ENCODE assay signal across 9 cellular contexts in genomic region chr9:97502222-97502983, GRCh38. TPM values are rescaled to one million over a fixed set of nuclear protein-coding genes. Genes with fewer than 3 reads are reported as not detected.
DNase-seq lines count a peak whose midpoint lies in the region; ATAC-seq and TF ChIP-seq lines count a peak whose summit lies in the region.
"Had no signal": no experiment of that assay in that cellular context is flagged by ENCODE, and none has a peak within 500 bp of the region (broad histone marks: within the 10 kb centered on the region; RNA-seq: fewer than 3 reads in every experiment).

No MANE protein-coding gene starts in this region.

- CTCF ChIA-PET in WTC11 (lab: Charles Lee) = interaction anchor here (0.7 to 5.5 kb wide), 20 partner anchors 8 to 646 kb away, joined by 3 to 77 read pairs (median 6); partner anchors contain the start of gene TDRD7

- peaks cover 34% of the 10 kb centered on the region for H3K27me3 Mint-ChIP-seq in WTC11 (ENCODE audit: low read depth)
- H3K27me3 Mint-ChIP-seq in osteocyte (ENCODE audit: unreplicated experiment) = peaks cover 52% of the 10 kb centered on the region

- H3K4me3 Mint-ChIP-seq in WTC11 (peak overlapping the region; percentile 77), osteocyte (ENCODE audit: unreplicated experiment) (peak overlapping the region; percentile 61)

- peaks cover 0 to 70% (median 22%) of the 10 kb centered on the region in 3 donors for H3K4me1 ChIP-seq in gastroesophageal sphincter

- H3K4me1 Mint-ChIP-seq in WTC11 = peaks cover 21% of the 10 kb centered on the region
- peaks cover 14% of the 10 kb centered on the region for H3K4me1 Mint-ChIP-seq in osteocyte (ENCODE audit: unreplicated experiment)

- POLR2A ChIA-PET in WTC11 (lab: Charles Lee) = interaction anchor here (0.6 to 2.6 kb wide), 3 partner anchors 22 to 430 kb away, joined by 3 to 9 read pairs (median 3); no protein-coding TSS in a partner anchor

- 0 to 3% methylated on average over 5 to 12 of the region's 49 CpGs for WGBS in gastroesophageal sphincter (ENCODE audit: low coverage in 1 of 2), 2 donors

- H3K27ac Mint-ChIP-seq in WTC11 (no peak overlapping the region), osteocyte (ENCODE audit: unreplicated experiment) (no peak overlapping the region)
- H3K27ac Mint-ChIP-seq: activated naive CD4-positive, alpha-beta T cell treated with anti-CD3 and anti-CD28 coated beads, Interleukin-2, amount 50 U/mL, for 72 hours had no signal

- TF ChIP-seq CTCF in WTC11 (IDR thresholded peaks at IDR 0.05) (no peak), gastroesophageal sphincter (IDR thresholded peaks at IDR 0.05) (peak in 2 of 4 experiments; percentile 6 to 28), osteocyte (IDR thresholded peaks at IDR 0.05) (no peak)

- TF ChIP-seq POLR2A in gastroesophageal sphincter (IDR thresholded peaks at IDR 0.05) = no peak

- no peaks in the 10 kb centered on the region for H3K36me3 ChIP-seq in gastroesophageal sphincter

- no peaks in the 10 kb centered on the region for H3K36me3 Mint-ChIP-seq in WTC11
- peaks cover 1% of the 10 kb centered on the region for H3K36me3 Mint-ChIP-seq in osteocyte (ENCODE audit: unreplicated experiment)

- H3K4me3 ChIP-seq in gastroesophageal sphincter = peak overlapping the region; percentile 83 to 95

- no peaks in the 10 kb centered on the region for H3K27me3 ChIP-seq in gastroesophageal sphincter

- H3K27ac ChIP-seq in gastroesophageal sphincter = peak overlapping the region; percentile 90 to 95 (median 94)

- ATAC-seq in GM19455 (IDR thresholded peaks at IDR 0.05; ENCODE audit: unreplicated experiment) = peak; percentile 28
- ATAC-seq in WTC11 = peak; percentile 61
- no peak for ATAC-seq in gastroesophageal sphincter
- ATAC-seq in HG03378 (IDR thresholded peaks at IDR 0.05; ENCODE audit: unreplicated experiment) = no peak
- no peak for ATAC-seq in HG02623 (IDR thresholded peaks at IDR 0.05; ENCODE audit: unreplicated experiment)

- H3K9me3 ChIP-seq in gastroesophageal sphincter = no peaks in the 10 kb centered on the region

- DNase-seq in 8988T (peak; percentile 58), WTC11 (ENCODE audit: low spot score) (peak; percentile 39), osteocyte (ENCODE audit: extremely low spot score, unreplicated experiment) (no peak), NCI-H1092 (lab: John Stamatoyannopoulos, UW) (no peak)

- H3K9me3 Mint-ChIP-seq in WTC11 (0 out of 2 replicates have a peak, but pooled peaks cover 3% of the 10 kb centered on the region), osteocyte (ENCODE audit: unreplicated experiment) (no peaks in the 10 kb centered on the region)
- H3K9me3 Mint-ChIP-seq: activated naive CD4-positive, alpha-beta T cell treated with anti-CD3 and anti-CD28 coated beads, Interleukin-2, amount 50 U/mL, for 72 hours had no signal

- no peak for TF ChIP-seq EP300 in gastroesophageal sphincter (IDR thresholded peaks at IDR 0.05)

TF ChIP-seq in WTC11, 78 proteins besides CTCF, POLR2A, EP300 and RAD21:
- TF ChIP-seq ZNF425 (CRISPR knock-in tag; conservative IDR thresholded peaks at IDR 0.05) = no peak
- TF ChIP-seq MAX (CRISPR knock-in tag; IDR thresholded peaks at IDR 0.05) = 0 out of 2 replicates have a peak, but pooled peaks have one; percentile 36
- TF ChIP-seq USF1 (CRISPR knock-in tag; IDR thresholded peaks at IDR 0.05) = no peak
- TF ChIP-seq ARID4B (CRISPR knock-in tag; IDR thresholded peaks at IDR 0.05; ENCODE audit: borderline replicate concordance) = 0 out of 2 replicates have a peak, but pooled peaks have one; percentile 47
- peak; percentile 65; the same call in 1 of the 2 replicates for TF ChIP-seq HMGXB4 (CRISPR knock-in tag; IDR thresholded peaks at IDR 0.05)
TF ChIP-seq in WTC11: peak in this region for 3.

RNA-seq across cellular contexts. Expression of gene TMOD1, which starts 0.9 kb away (rescaled TPM):
- 1.0 to 1.6 TPM (median 1.4 TPM) in 3 replicates for total RNA-seq in WTC11 (2021)
- total RNA-seq in gastroesophageal sphincter = 10 to 100 TPM; 38.6 to 99.6 (median 76.7) TPM
- not detected in 2 replicates for total RNA-seq in osteocyte

Comparison
In these comparisons a context has a peak if more than half of its experiments do, and no peak if none do; other contexts are left out.
1. DNase-seq: peak in 8988T (single experiment) and WTC11 (single experiment); none in osteocyte (single experiment) and NCI-H1092 (single experiment).
2. ATAC-seq: peak in GM19455 (single experiment) and WTC11 (single experiment); none in gastroesophageal sphincter (single experiment), HG03378 (single experiment) and HG02623 (single experiment).
3. RNA of gene TMOD1, which starts 0.9 kb away (total RNA-seq): 38.6 to 99.6 TPM in gastroesophageal sphincter; 1.0 to 1.6 TPM in WTC11 and not detected in osteocyte; every median in the first group is over 10 times any median in the second.